Comparison of ENCODE assay signal across 18 cellular contexts in genomic region chr5:161411156-161411555, GRCh38.
"Had no signal": no experiment of that assay in that cellular context is flagged by ENCODE, and none has a peak within 500 bp of the region (broad histone marks: within the 10 kb centered on the region; RNA-seq: fewer than 3 reads in every experiment).

No MANE protein-coding gene starts in this region.

- H3K4me3 ChIP-seq: esophagus squamous epithelium, heart left ventricle, lung, psoas muscle, right lobe of liver, stomach had no signal

- H3K27ac ChIP-seq: esophagus squamous epithelium, heart left ventricle, parathyroid adenoma, psoas muscle, right lobe of liver, stomach had no signal

- ATAC-seq: heart left ventricle; left colon; left ventricle myocardium superior; naive thymus-derived CD4-positive, alpha-beta T cell; psoas muscle; right lobe of liver had no signal

- DNase-seq: esophagus squamous epithelium; foreskin melanocyte; heart left ventricle; hippocampal formation; left colon; left ventricle myocardium superior; mesendoderm; naive thymus-derived CD4-positive, alpha-beta T cell; nephron progenitor cell; retina; right lobe of liver; stimulated activated CD4-positive, alpha-beta T cell treated with anti-CD3 and anti-CD28 coated beads, Interleukin-2, amount 100 ng/mL, for 24 hours; stimulated activated CD4-positive, alpha-beta T cell treated with anti-CD3 and anti-CD28 coated beads, Interleukin-4, amount 100 ng/mL, for 4 hours; stimulated activated naive CD4-positive, alpha-beta T cell; stomach had no signal
